11 cellular contexts compared by ENCODE assay signal in genomic region chr1:160884579-160884978, GRCh38. TPM values are rescaled to one million over a fixed set of nuclear protein-coding genes. Genes with fewer than 3 reads are reported as not detected.
A peak's percentile ranks its signal among the peaks of the same experiment; 100 is the strongest.
DNase-seq lines count a peak whose midpoint lies in the region; ATAC-seq and TF ChIP-seq lines count a peak whose summit lies in the region.
"Had no signal": no experiment of that assay in that cellular context is flagged by ENCODE, and none has a peak within 500 bp of the region (broad histone marks: within the 10 kb centered on the region; RNA-seq: fewer than 3 reads in every experiment).

No MANE protein-coding gene starts in this region.

- peak overlapping the region; percentile 34 for H3K9ac ChIP-seq in Loucy (ENCODE audit: low read depth, low read length, poor library complexity, severe bottlenecking)

- ATAC-seq in activated naive CD8-positive, alpha-beta T cell treated with anti-CD3 and anti-CD28 coated beads, Interleukin-2, amount 50 U/mL, for 24 hours: peak; percentile 28
- ATAC-seq in upper lobe of right lung (peak; percentile 32), left ventricle myocardium superior (no peak)

- H3K9me3 Mint-ChIP-seq in activated naive CD8-positive, alpha-beta T cell treated with anti-CD3 and anti-CD28 coated beads, Interleukin-2, amount 50 U/mL, for 24 hours: no peaks in the 10 kb centered on the region
- H3K9me3 Mint-ChIP-seq in activated naive CD8-positive, alpha-beta T cell treated with anti-CD3 and anti-CD28 coated beads for 36 hours: no peaks in the 10 kb centered on the region

- peaks cover 3% of the 10 kb centered on the region for H3K27me3 Mint-ChIP-seq in activated naive CD8-positive, alpha-beta T cell treated with anti-CD3 and anti-CD28 coated beads, Interleukin-2, amount 50 U/mL, for 24 hours
- H3K27me3 Mint-ChIP-seq in activated naive CD8-positive, alpha-beta T cell treated with anti-CD3 and anti-CD28 coated beads for 36 hours: peaks cover 4% of the 10 kb centered on the region

- H3F3A ChIP-seq in Loucy (ENCODE audit: low read depth): no peaks in the 10 kb centered on the region

- no peak for TF ChIP-seq POLR2A in esophagus muscularis mucosa (IDR thresholded peaks at IDR 0.05; ENCODE audit: low read depth)

- H3K4me2 ChIP-seq in Loucy (ENCODE audit: low read depth, low read length, poor library complexity, severe bottlenecking): no peak overlapping the region

- H3K4me3 Mint-ChIP-seq in activated naive CD8-positive, alpha-beta T cell treated with anti-CD3 and anti-CD28 coated beads, Interleukin-2, amount 50 U/mL, for 24 hours: no peak overlapping the region
- no peak overlapping the region for H3K4me3 Mint-ChIP-seq in activated naive CD8-positive, alpha-beta T cell treated with anti-CD3 and anti-CD28 coated beads for 36 hours

- WGBS in esophagus muscularis mucosa: 62% methylated on average over 6 of the region's 6 CpGs

- H4K20me1 ChIP-seq in Loucy (ENCODE audit: insufficient read depth, low read length, poor library complexity, severe bottlenecking): no peaks in the 10 kb centered on the region

- TF ChIP-seq EP300 in esophagus muscularis mucosa (IDR thresholded peaks at IDR 0.05): no peak

- H3K27ac ChIP-seq in esophagus muscularis mucosa (replicated peaks in 1 of 4): no peak overlapping the region
- no peak overlapping the region for H3K27ac ChIP-seq in upper lobe of right lung
- H3K27ac ChIP-seq: stomach had no signal

- H3K27me3 ChIP-seq in Loucy (ENCODE audit: insufficient read depth, low read length, poor library complexity, severe bottlenecking) (no peaks in the 10 kb centered on the region), esophagus muscularis mucosa (no peaks in the 10 kb centered on the region), upper lobe of right lung (no peaks in the 10 kb centered on the region)
- H3K27me3 ChIP-seq: stomach had no signal

- H2AFZ ChIP-seq in Loucy (ENCODE audit: low read length): peak overlapping the region; percentile 89

- H3K4me1 ChIP-seq in Loucy (ENCODE audit: insufficient read depth, low read length, poor library complexity, severe bottlenecking) (peaks cover 7% of the 10 kb centered on the region), esophagus muscularis mucosa (no peaks in the 10 kb centered on the region), upper lobe of right lung (no peaks in the 10 kb centered on the region)
- H3K4me1 ChIP-seq: HAP-1 had no signal

- intact Hi-C loops in esophagus muscularis mucosa (cut with DNase I) (no loop called here), upper lobe of right lung (cut with DNase I) (no loop called here), left ventricle myocardium superior (cut with micrococcal nuclease) (no loop called here)

- TF ChIP-seq CTCF in Loucy (conservative IDR thresholded peaks at IDR 0.05; ENCODE audit: low read length): peak; percentile 78
- TF ChIP-seq CTCF in esophagus muscularis mucosa (IDR thresholded peaks at IDR 0.05): peak in 1 of 3 experiments; percentile 12
- no peak for TF ChIP-seq CTCF in upper lobe of right lung (IDR thresholded peaks at IDR 0.05)

- H3K9me3 ChIP-seq in Loucy (ENCODE audit: insufficient read depth, low read depth, low read length) (no peaks in the 10 kb centered on the region), esophagus muscularis mucosa (no peaks in the 10 kb centered on the region), upper lobe of right lung (no peaks in the 10 kb centered on the region)
- H3K9me3 ChIP-seq: HAP-1, stomach had no signal

- no peak overlapping the region for H3K4me3 ChIP-seq in Loucy (ENCODE audit: low read length, poor library complexity, severe bottlenecking)
- no peak overlapping the region for H3K4me3 ChIP-seq in esophagus muscularis mucosa
- H3K4me3 ChIP-seq in upper lobe of right lung: no peak overlapping the region
- H3K4me3 ChIP-seq: HAP-1, stomach had no signal

- H3K27ac Mint-ChIP-seq in activated naive CD8-positive, alpha-beta T cell treated with anti-CD3 and anti-CD28 coated beads, Interleukin-2, amount 50 U/mL, for 24 hours: no peak overlapping the region
- H3K27ac Mint-ChIP-seq in activated naive CD8-positive, alpha-beta T cell treated with anti-CD3 and anti-CD28 coated beads for 36 hours: no peak overlapping the region

- no peaks in the 10 kb centered on the region for H3K9me2 ChIP-seq in Loucy (replicated peaks; ENCODE audit: low read depth, low read length)

- peaks cover 3% of the 10 kb centered on the region for H3K4me1 Mint-ChIP-seq in activated naive CD8-positive, alpha-beta T cell treated with anti-CD3 and anti-CD28 coated beads, Interleukin-2, amount 50 U/mL, for 24 hours
- H3K4me1 Mint-ChIP-seq in activated naive CD8-positive, alpha-beta T cell treated with anti-CD3 and anti-CD28 coated beads for 36 hours: peaks cover 7% of the 10 kb centered on the region

- H3K36me3 ChIP-seq in Loucy (ENCODE audit: insufficient read depth, low read length) (no peaks in the 10 kb centered on the region), esophagus muscularis mucosa (no peaks in the 10 kb centered on the region), upper lobe of right lung (no peaks in the 10 kb centered on the region)
- H3K36me3 ChIP-seq: HAP-1, stomach had no signal

- DNase-seq in activated naive CD8-positive, alpha-beta T cell treated with anti-CD3 and anti-CD28 coated beads, Interleukin-2, amount 50 U/mL, for 24 hours: no peak
- DNase-seq in activated naive CD8-positive, alpha-beta T cell treated with anti-CD3 and anti-CD28 coated beads for 36 hours: no peak
- DNase-seq in esophagus muscularis mucosa (ENCODE audit: extremely low spot score) (peak; percentile 91), upper lobe of right lung (no peak), left ventricle myocardium superior (no peak), pons (ENCODE audit: low spot score) (no peak), middle frontal gyrus (ENCODE audit: extremely low spot score, low spot score) (no peak)
- DNase-seq: stomach had no signal

- no peaks in the 10 kb centered on the region for H3K36me3 Mint-ChIP-seq in activated naive CD8-positive, alpha-beta T cell treated with anti-CD3 and anti-CD28 coated beads, Interleukin-2, amount 50 U/mL, for 24 hours (ENCODE audit: low read depth)
- H3K36me3 Mint-ChIP-seq in activated naive CD8-positive, alpha-beta T cell treated with anti-CD3 and anti-CD28 coated beads for 36 hours: no peaks in the 10 kb centered on the region

- H3K79me2 ChIP-seq in Loucy (ENCODE audit: insufficient read depth, low read length): no peaks in the 10 kb centered on the region

RNA-seq across cellular contexts. Expression of gene ITLN1, which starts 0.4 kb away (rescaled TPM):
- not detected for total RNA-seq in activated naive CD8-positive, alpha-beta T cell treated with anti-CD3 and anti-CD28 coated beads for 36 hours
- 1 to 10 TPM in 1 of 4 donors, under 1 TPM in 1, not detected in 2; 0.66 to 2.2 TPM for total RNA-seq in esophagus muscularis mucosa
- 295 TPM for total RNA-seq in upper lobe of right lung
- total RNA-seq in left ventricle myocardium superior: 65.8 TPM
- total RNA-seq: NCI-H460 had no signal

RNA-seq across cellular contexts. Expression of gene CD244, which starts 21.9 kb away (rescaled TPM):
- under 1 TPM; 0.28 to 0.37 TPM for total RNA-seq in activated naive CD8-positive, alpha-beta T cell treated with anti-CD3 and anti-CD28 coated beads for 36 hours
- total RNA-seq in esophagus muscularis mucosa: under 1 TPM in 3 of 4 donors, not detected in 1; 0.13 to 0.83 (median 0.34) TPM
- 3.0 TPM for total RNA-seq in upper lobe of right lung
- 0.27 TPM for total RNA-seq in left ventricle myocardium superior
- total RNA-seq: NCI-H460 had no signal

Comparison
In these comparisons a context has a peak if more than half of its experiments do, and no peak if none do; other contexts are left out.
1. RNA of gene ITLN1, which starts 0.4 kb away (total RNA-seq): 295 TPM in upper lobe of right lung (single experiment) and 65.8 TPM in left ventricle myocardium superior (single experiment); 0.66 to 2.2 TPM in esophagus muscularis mucosa and not detected in activated naive CD8-positive, alpha-beta T cell treated with anti-CD3 and anti-CD28 coated beads for 36 hours; every median in the first group is over 10 times any median in the second.